Comparison of ENCODE assay signal across 14 cellular contexts in the genomic region with DNA sequence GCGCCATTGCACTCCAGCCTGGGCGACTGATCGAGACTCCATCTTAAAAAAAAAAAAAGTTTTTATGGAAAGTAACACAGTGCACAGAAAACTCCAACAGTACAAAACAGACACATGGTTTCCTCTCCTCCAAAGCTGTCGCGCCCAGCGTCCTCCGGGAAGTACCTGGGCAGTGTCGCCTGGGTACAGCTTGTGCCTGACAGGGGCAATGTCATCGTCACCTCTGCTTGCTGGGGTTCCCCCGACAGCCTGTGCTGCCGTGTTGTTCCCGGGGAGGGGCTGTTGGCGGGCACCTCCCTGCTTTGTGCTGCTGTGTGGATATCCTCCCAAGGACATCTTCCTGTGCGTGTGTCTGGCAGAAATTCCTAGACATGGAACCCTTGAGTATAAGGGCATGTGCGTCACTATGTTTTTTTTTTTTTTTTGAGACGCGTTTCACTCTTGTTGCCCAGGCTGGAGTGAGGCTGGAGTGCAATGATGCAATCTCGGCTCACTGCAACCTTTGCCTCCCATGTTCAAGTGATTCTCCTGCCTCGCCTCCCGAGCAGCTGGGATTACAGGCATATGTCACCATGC. TPM values are rescaled to one million over a fixed set of nuclear protein-coding genes. Genes with fewer than 3 reads are reported as not detected.
DNase-seq lines count a peak whose midpoint lies in the region; ATAC-seq and TF ChIP-seq lines count a peak whose summit lies in the region.
"Had no signal": no experiment of that assay in that cellular context is flagged by ENCODE, and none has a peak within 500 bp of the region (broad histone marks: within the 10 kb centered on the region; RNA-seq: fewer than 3 reads in every experiment).

No MANE protein-coding gene starts in this region.

- peak overlapping the region; percentile 23 to 100 (median 98); a peak in 17 of 22 replicates for H3K4me2 ChIP-seq in BLaER1 treated with 17β-estradiol and CSF1 and Interleukin-3, amounts not matched to agents 10 nM and 100 nM
- no peak overlapping the region for H3K4me2 ChIP-seq in MM.1S (ENCODE audit: low read depth, low read length)

- no peak overlapping the region for H3K27ac Mint-ChIP-seq in T-helper 17 cell
- H3K27ac Mint-ChIP-seq: CD4-positive, CD25-positive, alpha-beta regulatory T cell had no signal

- DNase-seq in Peyer's patch, result peak in 1 of 3 donors; percentile 77
- peak; percentile 96 for DNase-seq in fibroblast of pulmonary artery (ENCODE audit: low read depth)
- DNase-seq in omental fat pad (ENCODE audit: low spot score), result peak; percentile 25
- DNase-seq in MM.1S, result no peak
- DNase-seq in T-helper 17 cell, result no peak
- DNase-seq: activated CD4-positive, alpha-beta T cell treated with anti-CD3 and anti-CD28 coated beads, Interleukin-2, amount 50 U/mL, for 1 hour; amniotic stem cell; CD4-positive, CD25-positive, alpha-beta regulatory T cell; glutamatergic neuron; NCI-H1417 treated with DMSO at 0.1 percent for 48 hours had no signal

- no peak for TF ChIP-seq POLR2A in Peyer's patch (IDR thresholded peaks at IDR 0.05)

- no peak overlapping the region for H2AFZ ChIP-seq in MM.1S (ENCODE audit: low read length)

- H3K27me3 ChIP-seq in BLaER1 treated with 17β-estradiol and CSF1 and Interleukin-3, amounts not matched to agents 10 nM and 100 nM, result no peaks in the 10 kb centered on the region
- no peaks in the 10 kb centered on the region for H3K27me3 ChIP-seq in Peyer's patch
- no peaks in the 10 kb centered on the region for H3K27me3 ChIP-seq in MM.1S (replicated peaks; ENCODE audit: insufficient read depth, low read length)

- TF ChIP-seq CTCF in Peyer's patch (IDR thresholded peaks at IDR 0.05), result no peak
- no peak for TF ChIP-seq CTCF in fibroblast of pulmonary artery (IDR thresholded peaks at IDR 0.05; ENCODE audit: low read length, missing control alignments)
- no peak for TF ChIP-seq CTCF in omental fat pad (IDR thresholded peaks at IDR 0.05)
- no peak for TF ChIP-seq CTCF in MM.1S (IDR thresholded peaks at IDR 0.05; ENCODE audit: low read length)

- peaks cover 49 to 78% (median 71%) of the 10 kb centered on the region in 10 experiments for H3K4me1 ChIP-seq in BLaER1 treated with 17β-estradiol and CSF1 and Interleukin-3, amounts not matched to agents 10 nM and 100 nM
- H3K4me1 ChIP-seq in Peyer's patch (peaks cover 0 to 8% (median 0%) of the 10 kb centered on the region in 4 donors), MM.1S (ENCODE audit: low read length) (peaks cover 40% of the 10 kb centered on the region)

- no peak overlapping the region for H3K4me3 ChIP-seq in BLaER1 treated with 17β-estradiol and CSF1 and Interleukin-3, amounts not matched to agents 10 nM and 100 nM
- H3K4me3 ChIP-seq in Peyer's patch, result no peak overlapping the region
- H3K4me3 ChIP-seq in fibroblast of pulmonary artery (replicated peaks; ENCODE audit: low read depth, low read length), result no peak overlapping the region
- no peak overlapping the region for H3K4me3 ChIP-seq in MM.1S (ENCODE audit: low read length)

- H3K9me2 ChIP-seq in MM.1S (replicated peaks; ENCODE audit: insufficient read depth, low read length), result no peaks in the 10 kb centered on the region

- no peaks in the 10 kb centered on the region for H3K79me2 ChIP-seq in MM.1S (ENCODE audit: low read length)

- no peaks in the 10 kb centered on the region for H3K36me3 Mint-ChIP-seq in T-helper 17 cell (ENCODE audit: low read depth)

- peaks cover 5 to 25% (median 16%) of the 10 kb centered on the region in 11 experiments; a peak in 21 of 22 replicates for H3K36me3 ChIP-seq in BLaER1 treated with 17β-estradiol and CSF1 and Interleukin-3, amounts not matched to agents 10 nM and 100 nM
- H3K36me3 ChIP-seq in Peyer's patch, result no peaks in the 10 kb centered on the region
- H3K36me3 ChIP-seq in MM.1S (replicated peaks; ENCODE audit: insufficient read depth, low read length), result no peaks in the 10 kb centered on the region

- ATAC-seq in omental fat pad (ENCODE audit: low FRiP score) (peak; percentile 57), T-helper 17 cell (no peak), GM19467 (IDR thresholded peaks at IDR 0.05; ENCODE audit: unreplicated experiment) (no peak), GM19035 (IDR thresholded peaks at IDR 0.05; ENCODE audit: unreplicated experiment) (no peak)
- ATAC-seq: Panc1 had no signal

- peaks cover 7% of the 10 kb centered on the region; the same call in 1 of the 2 replicates for H3F3A ChIP-seq in MM.1S (ENCODE audit: insufficient read depth, low read length)

- peaks cover 25 to 31% (median 29%) of the 10 kb centered on the region in 11 experiments for H3K9me3 ChIP-seq in BLaER1 treated with 17β-estradiol and CSF1 and Interleukin-3, amounts not matched to agents 10 nM and 100 nM (replicated peaks in 1 of 11)
- H3K9me3 ChIP-seq in Peyer's patch, result peaks cover 0 to 15% (median 6%) of the 10 kb centered on the region in 4 donors
- no peaks in the 10 kb centered on the region for H3K9me3 ChIP-seq in MM.1S (replicated peaks; ENCODE audit: insufficient read depth, low read length)
- H3K9me3 ChIP-seq in T-helper 17 cell (ENCODE audit: control insufficient read depth, low read length, poor library complexity, severe bottlenecking), result peaks cover 2% of the 10 kb centered on the region

- peak overlapping the region in 7 of 11 experiments; percentile 7 to 96 (median 33); a peak in 9 of 22 replicates for H3K27ac ChIP-seq in BLaER1 treated with 17β-estradiol and CSF1 and Interleukin-3, amounts not matched to agents 10 nM and 100 nM
- peak overlapping the region in 3 of 4 donors; percentile 15 to 77 (median 75) for H3K27ac ChIP-seq in Peyer's patch
- H3K27ac ChIP-seq in MM.1S (ENCODE audit: low read length), result no peak overlapping the region

- no peak overlapping the region for H3K4me3 Mint-ChIP-seq in T-helper 17 cell
- H3K4me3 Mint-ChIP-seq: CD4-positive, CD25-positive, alpha-beta regulatory T cell had no signal

- H3K9ac ChIP-seq in BLaER1 treated with 17β-estradiol and CSF1 and Interleukin-3, amounts not matched to agents 10 nM and 100 nM, result no peak overlapping the region; a peak in 1 of 22 replicates
- no peak overlapping the region for H3K9ac ChIP-seq in MM.1S (ENCODE audit: low read length)

- H3K4me1 Mint-ChIP-seq in T-helper 17 cell, result peaks cover 2% of the 10 kb centered on the region

- H3K27me3 Mint-ChIP-seq in T-helper 17 cell, result no peaks in the 10 kb centered on the region
- H3K27me3 Mint-ChIP-seq: CD4-positive, CD25-positive, alpha-beta regulatory T cell had no signal

- H4K20me1 ChIP-seq in BLaER1 treated with 17β-estradiol and CSF1 and Interleukin-3, amounts not matched to agents 10 nM and 100 nM, result no peaks in the 10 kb centered on the region; a peak in 1 of 22 replicates
- no peaks in the 10 kb centered on the region for H4K20me1 ChIP-seq in MM.1S (ENCODE audit: insufficient read depth, low read length)

RNA-seq across cellular contexts. Expression of a gene that starts 2.4 kb away (rescaled TPM):
- total RNA-seq in Peyer's patch (10 to 100 TPM in 1 of 4 donors, 1 to 10 TPM in 3; 3.9 to 11.6 (median 5.1) TPM), omental fat pad (10 to 100 TPM in 2 of 4 donors, 1 to 10 TPM in 2; 4.1 to 31.8 (median 9.2) TPM), T-helper 17 cell (1 to 10 TPM in 1 of 2 donors, under 1 TPM in 1; 0.07 to 2.7 TPM)

RNA-seq across cellular contexts. Expression of a gene that starts 57.2 kb away (rescaled TPM):
- total RNA-seq in Peyer's patch (100 to 1,000 TPM in 1 of 4 donors, 10 to 100 TPM in 3; 32.4 to 459 (median 86.2) TPM), omental fat pad (10 to 100 TPM; 33.7 to 87.8 (median 44.9) TPM), T-helper 17 cell (10 to 100 TPM; 61.1 to 69.4 TPM)

Comparison
In these comparisons a context has a peak if more than half of its experiments do, and no peak if none do; other contexts are left out.
1. DNase-seq: peak in fibroblast of pulmonary artery (single experiment) and omental fat pad (single experiment); none in MM.1S (single experiment) and T-helper 17 cell (0 of 3).